ENCODE assay signal across 1 cellular context in the genomic region with DNA sequence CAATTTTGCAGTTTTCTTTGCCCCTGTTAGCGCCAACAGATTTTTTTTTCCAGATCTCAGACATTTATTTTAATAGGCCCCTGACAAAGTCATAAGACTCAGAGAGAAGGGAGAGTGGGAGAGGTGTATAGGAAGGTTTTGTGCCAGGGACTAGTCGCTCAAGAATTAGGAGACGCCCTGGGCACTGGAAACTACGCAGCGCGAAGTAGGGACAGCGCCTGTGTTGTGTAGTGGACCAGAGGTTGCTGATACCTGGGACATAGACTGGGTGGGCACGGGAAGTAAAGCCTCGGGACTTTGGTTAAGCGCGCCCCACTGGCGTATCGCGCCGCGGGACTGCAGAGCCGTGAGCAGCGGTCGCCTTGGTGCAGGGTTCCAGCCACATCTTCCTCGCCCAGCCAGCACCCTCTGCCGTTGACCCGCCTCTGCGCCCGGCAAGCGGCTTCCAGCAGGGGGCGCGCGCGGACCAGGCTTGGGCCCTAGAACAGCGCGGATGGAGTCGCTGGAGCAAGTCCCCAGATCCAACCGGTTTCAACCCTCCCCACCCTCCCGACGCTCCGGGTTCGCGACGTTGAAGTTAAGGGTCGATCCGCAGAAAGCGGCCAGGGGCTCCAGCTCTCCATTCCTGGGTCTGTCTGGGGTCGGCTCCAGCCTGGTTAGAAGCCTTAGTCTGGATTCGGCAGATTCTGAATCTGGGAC.
TF ChIP-seq lines count a peak whose summit lies in the region.

No MANE protein-coding gene starts in this region.

TF ChIP-seq in HepG2, 621 proteins besides CTCF, POLR2A, EP300 and RAD21 (continued from another document and continues in another):
- TF ChIP-seq, protein P1, sequence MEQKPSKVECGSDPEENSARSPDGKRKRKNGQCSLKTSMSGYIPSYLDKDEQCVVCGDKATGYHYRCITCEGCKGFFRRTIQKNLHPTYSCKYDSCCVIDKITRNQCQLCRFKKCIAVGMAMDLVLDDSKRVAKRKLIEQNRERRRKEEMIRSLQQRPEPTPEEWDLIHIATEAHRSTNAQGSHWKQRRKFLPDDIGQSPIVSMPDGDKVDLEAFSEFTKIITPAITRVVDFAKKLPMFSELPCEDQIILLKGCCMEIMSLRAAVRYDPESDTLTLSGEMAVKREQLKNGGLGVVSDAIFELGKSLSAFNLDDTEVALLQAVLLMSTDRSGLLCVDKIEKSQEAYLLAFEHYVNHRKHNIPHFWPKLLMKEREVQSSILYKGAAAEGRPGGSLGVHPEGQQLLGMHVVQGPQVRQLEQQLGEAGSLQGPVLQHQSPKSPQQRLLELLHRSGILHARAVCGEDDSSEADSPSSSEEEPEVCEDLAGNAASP (CRISPR knock-in tag; IDR thresholded peaks at IDR 0.05; ENCODE audit: borderline replicate concordance), result 0 out of 2 replicates have a peak, but pooled peaks have one; percentile 17
- no peak for TF ChIP-seq TCF7 (IDR thresholded peaks at IDR 0.05; ENCODE audit: low read depth)
- no peak for TF ChIP-seq SAP130 (CRISPR knock-in tag; IDR thresholded peaks at IDR 0.05; ENCODE audit: low read depth)
- no peak for TF ChIP-seq RNF2 (conservative IDR thresholded peaks at IDR 0.05; ENCODE audit: low read depth)
- TF ChIP-seq, protein P2, sequence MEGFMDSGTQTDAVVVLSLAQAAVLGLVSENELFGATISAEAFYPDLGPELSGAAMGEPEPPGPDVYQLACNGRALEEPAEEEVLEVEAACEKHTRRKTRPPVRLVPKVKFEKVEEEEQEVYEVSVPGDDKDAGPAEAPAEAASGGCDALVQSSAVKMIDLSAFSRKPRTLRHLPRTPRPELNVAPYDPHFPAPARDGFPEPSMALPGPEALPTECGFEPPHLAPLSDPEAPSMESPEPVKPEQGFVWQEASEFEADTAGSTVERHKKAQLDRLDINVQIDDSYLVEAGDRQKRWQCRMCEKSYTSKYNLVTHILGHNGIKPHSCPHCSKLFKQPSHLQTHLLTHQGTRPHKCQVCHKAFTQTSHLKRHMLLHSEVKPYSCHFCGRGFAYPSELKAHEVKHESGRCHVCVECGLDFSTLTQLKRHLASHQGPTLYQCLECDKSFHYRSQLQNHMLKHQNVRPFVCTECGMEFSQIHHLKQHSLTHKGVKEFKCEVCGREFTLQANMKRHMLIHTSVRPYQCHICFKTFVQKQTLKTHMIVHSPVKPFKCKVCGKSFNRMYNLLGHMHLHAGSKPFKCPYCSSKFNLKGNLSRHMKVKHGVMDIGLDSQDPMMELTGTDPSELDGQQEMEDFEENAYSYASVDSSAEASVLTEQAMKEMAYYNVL (CRISPR knock-in tag; IDR thresholded peaks at IDR 0.05; ENCODE audit: borderline replicate concordance), result no peak
- no peak for TF ChIP-seq ZNF572 (CRISPR knock-in tag; IDR thresholded peaks at IDR 0.05)
- TF ChIP-seq ZNF598 (CRISPR knock-in tag; IDR thresholded peaks at IDR 0.05; ENCODE audit: borderline replicate concordance), result no peak
- no peak for TF ChIP-seq ZNF720 (CRISPR knock-in tag; IDR thresholded peaks at IDR 0.05)
- no peak for TF ChIP-seq FOSL1 (CRISPR knock-in tag; IDR thresholded peaks at IDR 0.05; ENCODE audit: borderline replicate concordance)
- no peak for TF ChIP-seq BCL6 (CRISPR knock-in tag; IDR thresholded peaks at IDR 0.05)
- TF ChIP-seq, protein P3, sequence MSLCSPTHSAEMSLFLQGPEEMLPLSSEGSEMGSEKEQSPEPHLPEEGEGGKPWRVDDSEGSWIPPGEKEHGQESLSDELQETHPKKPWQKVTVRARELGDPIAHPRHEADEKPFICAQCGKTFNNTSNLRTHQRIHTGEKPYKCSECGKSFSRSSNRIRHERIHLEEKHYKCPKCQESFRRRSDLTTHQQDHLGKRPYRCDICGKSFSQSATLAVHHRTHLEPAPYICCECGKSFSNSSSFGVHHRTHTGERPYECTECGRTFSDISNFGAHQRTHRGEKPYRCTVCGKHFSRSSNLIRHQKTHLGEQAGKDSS (CRISPR knock-in tag; IDR thresholded peaks at IDR 0.05; ENCODE audit: borderline replicate concordance, low read depth), result peak; percentile 69; the same call in 1 of the 2 replicates
- TF ChIP-seq DMAP1 (CRISPR knock-in tag; IDR thresholded peaks at IDR 0.05), result no peak
- TF ChIP-seq, protein P4, sequence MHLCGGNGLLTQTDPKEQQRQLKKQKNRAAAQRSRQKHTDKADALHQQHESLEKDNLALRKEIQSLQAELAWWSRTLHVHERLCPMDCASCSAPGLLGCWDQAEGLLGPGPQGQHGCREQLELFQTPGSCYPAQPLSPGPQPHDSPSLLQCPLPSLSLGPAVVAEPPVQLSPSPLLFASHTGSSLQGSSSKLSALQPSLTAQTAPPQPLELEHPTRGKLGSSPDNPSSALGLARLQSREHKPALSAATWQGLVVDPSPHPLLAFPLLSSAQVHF (CRISPR knock-in tag; IDR thresholded peaks at IDR 0.05), result no peak
- TF ChIP-seq MIER2 (CRISPR knock-in tag; IDR thresholded peaks at IDR 0.05), result peak; percentile 49; the same call in 1 of the 2 replicates
- no peak for TF ChIP-seq WIZ (CRISPR knock-in tag; IDR thresholded peaks at IDR 0.05)
- TF ChIP-seq TSC22D2 (CRISPR knock-in tag; IDR thresholded peaks at IDR 0.05; ENCODE audit: borderline replicate concordance), result peak; percentile 51; the same call in 1 of the 2 replicates
- TF ChIP-seq MEIS1 (CRISPR knock-in tag; IDR thresholded peaks at IDR 0.05; ENCODE audit: borderline replicate concordance), result no peak
- TF ChIP-seq TP53 (CRISPR knock-in tag; conservative IDR thresholded peaks at IDR 0.05), result no peak
- no peak for TF ChIP-seq TBP (CRISPR knock-in tag; IDR thresholded peaks at IDR 0.05)
- TF ChIP-seq, protein P5, sequence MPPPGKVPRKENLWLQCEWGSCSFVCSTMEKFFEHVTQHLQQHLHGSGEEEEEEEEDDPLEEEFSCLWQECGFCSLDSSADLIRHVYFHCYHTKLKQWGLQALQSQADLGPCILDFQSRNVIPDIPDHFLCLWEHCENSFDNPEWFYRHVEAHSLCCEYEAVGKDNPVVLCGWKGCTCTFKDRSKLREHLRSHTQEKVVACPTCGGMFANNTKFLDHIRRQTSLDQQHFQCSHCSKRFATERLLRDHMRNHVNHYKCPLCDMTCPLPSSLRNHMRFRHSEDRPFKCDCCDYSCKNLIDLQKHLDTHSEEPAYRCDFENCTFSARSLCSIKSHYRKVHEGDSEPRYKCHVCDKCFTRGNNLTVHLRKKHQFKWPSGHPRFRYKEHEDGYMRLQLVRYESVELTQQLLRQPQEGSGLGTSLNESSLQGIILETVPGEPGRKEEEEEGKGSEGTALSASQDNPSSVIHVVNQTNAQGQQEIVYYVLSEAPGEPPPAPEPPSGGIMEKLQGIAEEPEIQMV (CRISPR knock-in tag; IDR thresholded peaks at IDR 0.05; ENCODE audit: low read depth), result no peak
- no peak for TF ChIP-seq NCOA1 (CRISPR knock-in tag; IDR thresholded peaks at IDR 0.05)
- TF ChIP-seq, protein P6, sequence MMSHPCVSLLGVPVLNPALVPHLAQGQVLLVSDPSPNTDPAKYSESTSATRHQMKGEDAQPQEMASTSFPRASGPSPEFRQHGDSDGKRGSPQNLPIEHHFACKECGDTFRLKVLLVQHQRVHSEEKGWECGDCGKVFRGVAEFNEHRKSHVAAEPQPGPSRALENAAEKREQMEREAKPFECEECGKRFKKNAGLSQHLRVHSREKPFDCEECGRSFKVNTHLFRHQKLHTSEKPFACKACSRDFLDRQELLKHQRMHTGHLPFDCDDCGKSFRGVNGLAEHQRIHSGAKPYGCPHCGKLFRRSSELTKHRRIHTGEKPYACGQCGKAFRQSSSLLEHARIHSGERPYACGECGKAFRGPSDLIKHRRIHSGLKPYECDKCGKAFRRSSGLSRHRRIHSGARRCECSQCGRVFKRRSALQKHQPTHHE (CRISPR knock-in tag; IDR thresholded peaks at IDR 0.05; ENCODE audit: borderline replicate concordance), result no peak
- TF ChIP-seq, protein P7, sequence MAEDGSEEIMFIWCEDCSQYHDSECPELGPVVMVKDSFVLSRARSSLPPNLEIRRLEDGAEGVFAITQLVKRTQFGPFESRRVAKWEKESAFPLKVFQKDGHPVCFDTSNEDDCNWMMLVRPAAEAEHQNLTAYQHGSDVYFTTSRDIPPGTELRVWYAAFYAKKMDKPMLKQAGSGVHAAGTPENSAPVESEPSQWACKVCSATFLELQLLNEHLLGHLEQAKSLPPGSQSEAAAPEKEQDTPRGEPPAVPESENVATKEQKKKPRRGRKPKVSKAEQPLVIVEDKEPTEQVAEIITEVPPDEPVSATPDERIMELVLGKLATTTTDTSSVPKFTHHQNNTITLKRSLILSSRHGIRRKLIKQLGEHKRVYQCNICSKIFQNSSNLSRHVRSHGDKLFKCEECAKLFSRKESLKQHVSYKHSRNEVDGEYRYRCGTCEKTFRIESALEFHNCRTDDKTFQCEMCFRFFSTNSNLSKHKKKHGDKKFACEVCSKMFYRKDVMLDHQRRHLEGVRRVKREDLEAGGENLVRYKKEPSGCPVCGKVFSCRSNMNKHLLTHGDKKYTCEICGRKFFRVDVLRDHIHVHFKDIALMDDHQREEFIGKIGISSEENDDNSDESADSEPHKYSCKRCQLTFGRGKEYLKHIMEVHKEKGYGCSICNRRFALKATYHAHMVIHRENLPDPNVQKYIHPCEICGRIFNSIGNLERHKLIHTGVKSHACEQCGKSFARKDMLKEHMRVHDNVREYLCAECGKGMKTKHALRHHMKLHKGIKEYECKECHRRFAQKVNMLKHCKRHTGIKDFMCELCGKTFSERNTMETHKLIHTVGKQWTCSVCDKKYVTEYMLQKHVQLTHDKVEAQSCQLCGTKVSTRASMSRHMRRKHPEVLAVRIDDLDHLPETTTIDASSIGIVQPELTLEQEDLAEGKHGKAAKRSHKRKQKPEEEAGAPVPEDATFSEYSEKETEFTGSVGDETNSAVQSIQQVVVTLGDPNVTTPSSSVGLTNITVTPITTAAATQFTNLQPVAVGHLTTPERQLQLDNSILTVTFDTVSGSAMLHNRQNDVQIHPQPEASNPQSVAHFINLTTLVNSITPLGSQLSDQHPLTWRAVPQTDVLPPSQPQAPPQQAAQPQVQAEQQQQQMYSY (CRISPR knock-in tag; IDR thresholded peaks at IDR 0.05), result no peak
- no peak for TF ChIP-seq FOXK2 (IDR thresholded peaks at IDR 0.05)
- no peak for TF ChIP-seq ZNF672 (CRISPR knock-in tag; IDR thresholded peaks at IDR 0.05)
- TF ChIP-seq, protein P8, sequence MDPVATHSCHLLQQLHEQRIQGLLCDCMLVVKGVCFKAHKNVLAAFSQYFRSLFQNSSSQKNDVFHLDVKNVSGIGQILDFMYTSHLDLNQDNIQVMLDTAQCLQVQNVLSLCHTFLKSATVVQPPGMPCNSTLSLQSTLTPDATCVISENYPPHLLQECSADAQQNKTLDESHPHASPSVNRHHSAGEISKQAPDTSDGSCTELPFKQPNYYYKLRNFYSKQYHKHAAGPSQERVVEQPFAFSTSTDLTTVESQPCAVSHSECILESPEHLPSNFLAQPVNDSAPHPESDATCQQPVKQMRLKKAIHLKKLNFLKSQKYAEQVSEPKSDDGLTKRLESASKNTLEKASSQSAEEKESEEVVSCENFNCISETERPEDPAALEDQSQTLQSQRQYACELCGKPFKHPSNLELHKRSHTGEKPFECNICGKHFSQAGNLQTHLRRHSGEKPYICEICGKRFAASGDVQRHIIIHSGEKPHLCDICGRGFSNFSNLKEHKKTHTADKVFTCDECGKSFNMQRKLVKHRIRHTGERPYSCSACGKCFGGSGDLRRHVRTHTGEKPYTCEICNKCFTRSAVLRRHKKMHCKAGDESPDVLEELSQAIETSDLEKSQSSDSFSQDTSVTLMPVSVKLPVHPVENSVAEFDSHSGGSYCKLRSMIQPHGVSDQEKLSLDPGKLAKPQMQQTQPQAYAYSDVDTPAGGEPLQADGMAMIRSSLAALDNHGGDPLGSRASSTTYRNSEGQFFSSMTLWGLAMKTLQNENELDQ (CRISPR knock-in tag; IDR thresholded peaks at IDR 0.05; ENCODE audit: borderline replicate concordance), result no peak
- TF ChIP-seq, protein P9, sequence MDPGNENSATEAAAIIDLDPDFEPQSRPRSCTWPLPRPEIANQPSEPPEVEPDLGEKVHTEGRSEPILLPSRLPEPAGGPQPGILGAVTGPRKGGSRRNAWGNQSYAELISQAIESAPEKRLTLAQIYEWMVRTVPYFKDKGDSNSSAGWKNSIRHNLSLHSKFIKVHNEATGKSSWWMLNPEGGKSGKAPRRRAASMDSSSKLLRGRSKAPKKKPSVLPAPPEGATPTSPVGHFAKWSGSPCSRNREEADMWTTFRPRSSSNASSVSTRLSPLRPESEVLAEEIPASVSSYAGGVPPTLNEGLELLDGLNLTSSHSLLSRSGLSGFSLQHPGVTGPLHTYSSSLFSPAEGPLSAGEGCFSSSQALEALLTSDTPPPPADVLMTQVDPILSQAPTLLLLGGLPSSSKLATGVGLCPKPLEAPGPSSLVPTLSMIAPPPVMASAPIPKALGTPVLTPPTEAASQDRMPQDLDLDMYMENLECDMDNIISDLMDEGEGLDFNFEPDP (CRISPR knock-in tag; conservative IDR thresholded peaks at IDR 0.05), result no peak
- TF ChIP-seq GFI1 (CRISPR knock-in tag; IDR thresholded peaks at IDR 0.05; ENCODE audit: borderline replicate concordance), result no peak
- TF ChIP-seq, protein P10, sequence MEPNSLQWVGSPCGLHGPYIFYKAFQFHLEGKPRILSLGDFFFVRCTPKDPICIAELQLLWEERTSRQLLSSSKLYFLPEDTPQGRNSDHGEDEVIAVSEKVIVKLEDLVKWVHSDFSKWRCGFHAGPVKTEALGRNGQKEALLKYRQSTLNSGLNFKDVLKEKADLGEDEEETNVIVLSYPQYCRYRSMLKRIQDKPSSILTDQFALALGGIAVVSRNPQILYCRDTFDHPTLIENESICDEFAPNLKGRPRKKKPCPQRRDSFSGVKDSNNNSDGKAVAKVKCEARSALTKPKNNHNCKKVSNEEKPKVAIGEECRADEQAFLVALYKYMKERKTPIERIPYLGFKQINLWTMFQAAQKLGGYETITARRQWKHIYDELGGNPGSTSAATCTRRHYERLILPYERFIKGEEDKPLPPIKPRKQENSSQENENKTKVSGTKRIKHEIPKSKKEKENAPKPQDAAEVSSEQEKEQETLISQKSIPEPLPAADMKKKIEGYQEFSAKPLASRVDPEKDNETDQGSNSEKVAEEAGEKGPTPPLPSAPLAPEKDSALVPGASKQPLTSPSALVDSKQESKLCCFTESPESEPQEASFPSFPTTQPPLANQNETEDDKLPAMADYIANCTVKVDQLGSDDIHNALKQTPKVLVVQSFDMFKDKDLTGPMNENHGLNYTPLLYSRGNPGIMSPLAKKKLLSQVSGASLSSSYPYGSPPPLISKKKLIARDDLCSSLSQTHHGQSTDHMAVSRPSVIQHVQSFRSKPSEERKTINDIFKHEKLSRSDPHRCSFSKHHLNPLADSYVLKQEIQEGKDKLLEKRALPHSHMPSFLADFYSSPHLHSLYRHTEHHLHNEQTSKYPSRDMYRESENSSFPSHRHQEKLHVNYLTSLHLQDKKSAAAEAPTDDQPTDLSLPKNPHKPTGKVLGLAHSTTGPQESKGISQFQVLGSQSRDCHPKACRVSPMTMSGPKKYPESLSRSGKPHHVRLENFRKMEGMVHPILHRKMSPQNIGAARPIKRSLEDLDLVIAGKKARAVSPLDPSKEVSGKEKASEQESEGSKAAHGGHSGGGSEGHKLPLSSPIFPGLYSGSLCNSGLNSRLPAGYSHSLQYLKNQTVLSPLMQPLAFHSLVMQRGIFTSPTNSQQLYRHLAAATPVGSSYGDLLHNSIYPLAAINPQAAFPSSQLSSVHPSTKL (CRISPR knock-in tag; IDR thresholded peaks at IDR 0.05), result no peak
- TF ChIP-seq FOXM1 (CRISPR knock-in tag; IDR thresholded peaks at IDR 0.05), result no peak
- peak; percentile 97 for TF ChIP-seq STAG1 (CRISPR knock-in tag; IDR thresholded peaks at IDR 0.05)
- TF ChIP-seq ZNF552 (CRISPR knock-in tag; IDR thresholded peaks at IDR 0.05; ENCODE audit: borderline replicate concordance), result no peak
